13 cellular contexts compared by ENCODE assay signal in genomic region chr2:207255565-207255964, GRCh38.
DNase-seq lines count a peak whose midpoint lies in the region; ATAC-seq, FAIRE-seq and TF ChIP-seq lines count a peak whose summit lies in the region.
"Had no signal": no experiment of that assay in that cellular context is flagged by ENCODE, and none has a peak within 500 bp of the region (broad histone marks: within the 10 kb centered on the region; RNA-seq: fewer than 3 reads in every experiment).

No MANE protein-coding gene starts in this region.

- H3K4me3 Mint-ChIP-seq in neural progenitor cell = no peak overlapping the region

- TF ChIP-seq CTCF in A549 (IDR thresholded peaks at IDR 0.05) (no peak), dorsolateral prefrontal cortex (IDR thresholded peaks at IDR 0.05 in 54 of 56, conservative IDR thresholded peaks at IDR 0.05 in 2 of 56; ENCODE audit: low read depth in 1 of 56, partially characterized antibody in 56 of 56) (no peak), neural progenitor cell (IDR thresholded peaks at IDR 0.05) (no peak)

- H3K4me1 Mint-ChIP-seq in neural progenitor cell = peaks cover 88% of the 10 kb centered on the region

- H3K79me2 ChIP-seq in neural progenitor cell (ENCODE audit: low read depth) = no peaks in the 10 kb centered on the region
- H3K79me2 ChIP-seq: hepatocyte had no signal

- H3K27me3 Mint-ChIP-seq in neural progenitor cell (ENCODE audit: insufficient read depth, low read depth) = peaks cover 2% of the 10 kb centered on the region

- no peaks in the 10 kb centered on the region for H3K9me3 Mint-ChIP-seq in neural progenitor cell

- no peak for TF ChIP-seq EP300 in A549 (IDR thresholded peaks at IDR 0.05)

- H4K20me1 ChIP-seq in neural progenitor cell (ENCODE audit: low read depth) = no peaks in the 10 kb centered on the region

- no peaks in the 10 kb centered on the region for H3K36me3 ChIP-seq in neural progenitor cell
- H3K36me3 ChIP-seq: cardiac muscle cell had no signal

- peaks cover 10% of the 10 kb centered on the region for H3F3A ChIP-seq in neural progenitor cell (ENCODE audit: low read depth)

- H3K9me3 ChIP-seq in A549 (no peaks in the 10 kb centered on the region), neural progenitor cell (ENCODE audit: low read depth) (no peaks in the 10 kb centered on the region)

- H3K9ac ChIP-seq in neural progenitor cell = no peak overlapping the region

- H3K4me1 ChIP-seq in A549 (peaks cover 87% of the 10 kb centered on the region), neural progenitor cell (peaks cover 38% of the 10 kb centered on the region)

- H2AFZ ChIP-seq in neural progenitor cell (replicated peaks) = peak overlapping the region; percentile 76
- H2AFZ ChIP-seq: hepatocyte had no signal

- ATAC-seq in A549 (no peak), HG02763 (IDR thresholded peaks at IDR 0.05; ENCODE audit: unreplicated experiment) (no peak), HG03521 (IDR thresholded peaks at IDR 0.05; ENCODE audit: unreplicated experiment) (no peak), HG02870 (IDR thresholded peaks at IDR 0.05; ENCODE audit: unreplicated experiment) (no peak)

- H3K27ac Mint-ChIP-seq in neural progenitor cell = peak overlapping the region; percentile 44

- no peaks in the 10 kb centered on the region for H3K36me3 Mint-ChIP-seq in neural progenitor cell

- intact Hi-C loops in dorsolateral prefrontal cortex (cut with DNase I) = loop anchor here (10.0 kb wide), 2 partner anchors 91 to 271 kb away; partner anchors contain the start of gene KLF7 (in 2 of the 2)

- peak overlapping the region; percentile 89 to 96 for H3K27ac ChIP-seq in A549
- peak overlapping the region in 53 of 59 donors; percentile 3 to 83 (median 63) for H3K27ac ChIP-seq in dorsolateral prefrontal cortex
- no peak overlapping the region for H3K27ac ChIP-seq in neural progenitor cell
- H3K27ac ChIP-seq: cardiac muscle cell, hepatocyte had no signal

- WGBS in A549 (ENCODE audit: missing lambda C conversion rate) = 94% methylated on average over 10 of the region's 10 CpGs

- no peak for FAIRE-seq in A549 (lab: Jason Lieb, UNC)
- FAIRE-seq: GM12878 had no signal

- no peak overlapping the region for H3K4me3 ChIP-seq in A549
- peak overlapping the region in 49 of 59 donors; percentile 3 to 59 (median 32) for H3K4me3 ChIP-seq in dorsolateral prefrontal cortex
- no peak overlapping the region for H3K4me3 ChIP-seq in neural progenitor cell
- H3K4me3 ChIP-seq: cardiac muscle cell, GM12878, hepatocyte had no signal

- POLR2A ChIA-PET in A549 (lab: Yijun Ruan, JAX) = interaction anchor here (3.5 to 5.0 kb wide), 2 partner anchors 89 to 90 kb away, joined by 25 to 111 read pairs; partner anchors contain the start of gene KLF7

- CTCF ChIA-PET in A549 (lab: Yijun Ruan, JAX) = interaction anchor here (0.7 to 1.7 kb wide), 2 partner anchors 8 to 217 kb away, joined by 3 to 6 read pairs; no protein-coding TSS in a partner anchor

- H3K4me2 ChIP-seq in A549 (peak overlapping the region; percentile 70; the same call in 1 of the 3 replicates), neural progenitor cell (no peak overlapping the region)
- H3K4me2 ChIP-seq: hepatocyte had no signal

- no peak for TF ChIP-seq RAD21 in A549 (conservative IDR thresholded peaks at IDR 0.05 in 1 of 2, IDR thresholded peaks at IDR 0.05 in 1 of 2)

- no peak for TF ChIP-seq POLR2A in A549 (IDR thresholded peaks at IDR 0.05; ENCODE audit: low read length)

- DNase-seq in A549 (ENCODE audit: low read depth in 1 of 2, low spot score in 1 of 2) (no peak), OCI-M1 (lab: John Stamatoyannopoulos, UW) (peak; percentile 38), dorsolateral prefrontal cortex (peak in 7 of 10 donors; percentile 19 to 60 (median 46)), neural progenitor cell (ENCODE audit: low spot score) (no peak), NCI-H510A treated with DMSO at 0.1 percent for 48 hours (lab: John Stamatoyannopoulos, UW) (no peak)
- DNase-seq: NCI-H1694, NCI-H526 treated with DMSO at 0.1 percent for 48 hours had no signal

- H3K27me3 ChIP-seq in dorsolateral prefrontal cortex = no peaks in the 10 kb centered on the region
- H3K27me3 ChIP-seq in neural progenitor cell = no peaks in the 10 kb centered on the region
- H3K27me3 ChIP-seq: cardiac muscle cell had no signal

TF ChIP-seq in A549, 52 proteins besides CTCF, POLR2A, EP300 and RAD21:
- no peak for TF ChIP-seq PBX3 (IDR thresholded peaks at IDR 0.05)
- TF ChIP-seq FOXS1 (CRISPR knock-in tag; IDR thresholded peaks at IDR 0.05) = no peak
- TF ChIP-seq ZNF302 (CRISPR knock-in tag; IDR thresholded peaks at IDR 0.05) = no peak
- no peak for TF ChIP-seq ZFP36 (IDR thresholded peaks at IDR 0.05; ENCODE audit: borderline replicate concordance, partially characterized antibody)
- no peak for TF ChIP-seq ZC3H11A (IDR thresholded peaks at IDR 0.05)
- TF ChIP-seq PHF8 (IDR thresholded peaks at IDR 0.05; ENCODE audit: borderline replicate concordance, low read depth) = no peak
- no peak for TF ChIP-seq CBX8 (IDR thresholded peaks at IDR 0.05)
- TF ChIP-seq FOSB (CRISPR knock-in tag; IDR thresholded peaks at IDR 0.05) = no peak
- no peak for TF ChIP-seq CBX2 (IDR thresholded peaks at IDR 0.05; ENCODE audit: borderline replicate concordance, low read depth)
- TF ChIP-seq ZSCAN20 (CRISPR knock-in tag; IDR thresholded peaks at IDR 0.05) = no peak
- TF ChIP-seq NFE2L2 (conservative IDR thresholded peaks at IDR 0.05; ENCODE audit: low read length) = no peak
- no peak for TF ChIP-seq HOXB5 (CRISPR knock-in tag; IDR thresholded peaks at IDR 0.05)
- TF ChIP-seq HOXA7 (CRISPR knock-in tag; IDR thresholded peaks at IDR 0.05) = no peak
- no peak for TF ChIP-seq FOSL2 (IDR thresholded peaks at IDR 0.05)
- no peak for TF ChIP-seq FOSL2 (CRISPR knock-in tag; IDR thresholded peaks at IDR 0.05)
- TF ChIP-seq CHD2 (IDR thresholded peaks at IDR 0.05; ENCODE audit: low read length, partially characterized antibody) = no peak

Comparison
In these comparisons a context has a peak if more than half of its experiments do, and no peak if none do; other contexts are left out.
1. DNase-seq: peak in OCI-M1 (single experiment) and dorsolateral prefrontal cortex (7 of 10); none in A549 (0 of 2), neural progenitor cell (single experiment) and NCI-H510A treated with DMSO at 0.1 percent for 48 hours (single experiment).
2. H3K4me3 ChIP-seq: peak in dorsolateral prefrontal cortex (49 of 59); none in A549 (single experiment) and neural progenitor cell (single experiment).